In the genomic region with DNA sequence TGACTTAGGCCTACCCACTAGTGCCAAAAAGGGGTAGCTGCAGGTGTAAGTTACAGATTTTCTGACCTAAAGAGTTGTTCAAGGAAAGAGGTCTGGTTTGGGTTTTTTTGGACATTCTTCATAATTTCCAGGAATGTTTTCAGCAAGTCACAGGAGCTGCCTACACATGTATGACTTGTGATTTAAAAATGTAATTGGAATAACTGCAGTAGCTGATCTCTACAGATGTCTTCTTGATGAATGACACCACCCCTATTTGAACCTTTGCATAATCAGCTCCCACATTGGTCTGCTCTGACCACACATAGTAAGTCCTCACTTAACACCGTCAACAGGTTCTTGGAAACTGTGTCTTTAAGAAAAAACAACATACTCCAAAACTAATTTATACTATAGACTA, we compare ENCODE assay signal across 20 cellular contexts.
DNase-seq lines count a peak whose midpoint lies in the region; ATAC-seq and TF ChIP-seq lines count a peak whose summit lies in the region.
"Had no signal": no experiment of that assay in that cellular context is flagged by ENCODE, and none has a peak within 500 bp of the region (broad histone marks: within the 10 kb centered on the region; RNA-seq: fewer than 3 reads in every experiment).

No MANE protein-coding gene starts in this region.

- H3K9me2 ChIP-seq in hepatocyte (replicated peaks; ENCODE audit: insufficient read depth): no peaks in the 10 kb centered on the region

- no peak overlapping the region for H3K4me2 ChIP-seq in hepatocyte
- H3K4me2 ChIP-seq: BLaER1 had no signal

- no peaks in the 10 kb centered on the region for H3K27me3 ChIP-seq in hepatocyte
- H3K27me3 ChIP-seq: BLaER1 had no signal

- TF ChIP-seq CTCF in C4-2B (conservative IDR thresholded peaks at IDR 0.05) (0 out of 2 replicates have a peak, but pooled peaks have one; percentile 2), VCaP (conservative IDR thresholded peaks at IDR 0.05) (no peak), hepatocyte (IDR thresholded peaks at IDR 0.05; ENCODE audit: poor library complexity) (no peak), nephron (IDR thresholded peaks at IDR 0.05; ENCODE audit: unreplicated experiment in 3 of 3) (no peak)

- peaks cover 18% of the 10 kb centered on the region for H3K9me3 Mint-ChIP-seq in nephron

- peak overlapping the region; percentile 12 to 60 (median 51) for H3K27ac Mint-ChIP-seq in nephron
- H3K27ac Mint-ChIP-seq: B cell; CD4-positive, alpha-beta T cell; CD8-positive, alpha-beta memory T cell had no signal

- no peak for DNase-seq in hepatocyte (ENCODE audit: low spot score)
- no peak for DNase-seq in SKM-1 (lab: John Stamatoyannopoulos, UW; ENCODE audit: unreplicated experiment)
- no peak for DNase-seq in NCI-H2107 treated with DMSO at 0.1 percent for 48 hours (lab: John Stamatoyannopoulos, UW; ENCODE audit: unreplicated experiment)
- no peak for DNase-seq in left lobe of liver (ENCODE audit: low spot score)
- DNase-seq: CD4-positive, alpha-beta T cell; CD8-positive, alpha-beta memory T cell; DMS 273 treated with DMSO at 0.1 percent for 48 hours; DMS79; EL; GDM1; GM23248; H7; HCEC 1CT had no signal

- H3K36me3 Mint-ChIP-seq in nephron (ENCODE audit: low read depth): peaks cover 4% of the 10 kb centered on the region
- H3K36me3 Mint-ChIP-seq: CD14-positive monocyte; CD8-positive, alpha-beta memory T cell had no signal

- H3K4me1 Mint-ChIP-seq in nephron: peaks cover 14% of the 10 kb centered on the region
- H3K4me1 Mint-ChIP-seq: B cell; CD8-positive, alpha-beta memory T cell had no signal

- H4K20me1 ChIP-seq in hepatocyte (ENCODE audit: insufficient read depth, poor library complexity, severe bottlenecking): no peaks in the 10 kb centered on the region
- H4K20me1 ChIP-seq: BLaER1 had no signal

- H3K27ac ChIP-seq in C4-2B (peak overlapping the region; percentile 77), VCaP (peak overlapping the region; percentile 60), hepatocyte (peak overlapping the region; percentile 32)
- H3K27ac ChIP-seq: BLaER1, GM23248 had no signal

- 100% methylated on average over 1 of the region's 1 CpG for WGBS in hepatocyte (ENCODE audit: low lambda C conversion rate, missing lambda C conversion rate)

- H3K4me3 Mint-ChIP-seq in nephron: no peak overlapping the region
- H3K4me3 Mint-ChIP-seq: B cell; CD14-positive monocyte; CD4-positive, alpha-beta T cell; CD8-positive, alpha-beta memory T cell had no signal

- H3K9me3 ChIP-seq in hepatocyte (ENCODE audit: low read depth): no peaks in the 10 kb centered on the region

- H3K36me3 ChIP-seq in hepatocyte (replicated peaks; ENCODE audit: insufficient read depth, low read depth): no peaks in the 10 kb centered on the region
- H3K36me3 ChIP-seq: BLaER1 had no signal

- H3K79me2 ChIP-seq in hepatocyte: no peaks in the 10 kb centered on the region

- ATAC-seq in left lobe of liver: no peak
- ATAC-seq: GM12878 had no signal

- no peak overlapping the region for H2AFZ ChIP-seq in hepatocyte
- H2AFZ ChIP-seq: GM23248 had no signal

- peaks cover 2% of the 10 kb centered on the region for H3K4me1 ChIP-seq in hepatocyte (ENCODE audit: insufficient read depth)
- H3K4me1 ChIP-seq: BLaER1 had no signal

- H3K4me3 ChIP-seq in hepatocyte: no peak overlapping the region
- H3K4me3 ChIP-seq: BLaER1, GM12878, GM23248 had no signal

- H3K27me3 Mint-ChIP-seq in nephron (ENCODE audit: low read depth): no peaks in the 10 kb centered on the region
- H3K27me3 Mint-ChIP-seq: B cell; CD4-positive, alpha-beta T cell; CD8-positive, alpha-beta memory T cell had no signal
